Comparison of ENCODE assay signal across 1 cellular context in genomic region chr6:32608374-32608773, GRCh38.
TF ChIP-seq lines count a peak whose summit lies in the region.

No MANE protein-coding gene starts in this region.

TF ChIP-seq in GM12878, 131 proteins besides CTCF, POLR2A, EP300 and RAD21:
- TF ChIP-seq RELB (IDR thresholded peaks at IDR 0.05; ENCODE audit: low read depth) (peak; percentile 19; the same call in 1 of the 2 replicates), SMC3 (IDR thresholded peaks at IDR 0.05; ENCODE audit: borderline replicate concordance, low read length) (no peak), SPI1 (IDR thresholded peaks at IDR 0.05; ENCODE audit: borderline replicate concordance, insufficient read depth, low read depth, low read length) (no peak), TCF12 (IDR thresholded peaks at IDR 0.05; ENCODE audit: low read depth, low read length) (no peak)
